In genomic region chr10:91908358-91909177, GRCh38 we compare ENCODE assay signal across 8 cellular contexts. TPM values are rescaled to one million over a fixed set of nuclear protein-coding genes. Genes with fewer than 3 reads are reported as not detected.
A peak's percentile ranks its signal among the peaks of the same experiment; 100 is the strongest.
DNase-seq lines count a peak whose midpoint lies in the region; ATAC-seq and TF ChIP-seq lines count a peak whose summit lies in the region.

No MANE protein-coding gene starts in this region.

- H3K27me3 ChIP-seq in colonic mucosa (no peaks in the 10 kb centered on the region), left lung (peaks cover 0 to 1% of the 10 kb centered on the region in 2 donors)

- TF ChIP-seq CTCF in colonic mucosa (IDR thresholded peaks at IDR 0.05) = peak; percentile 38
- TF ChIP-seq CTCF in left lung (IDR thresholded peaks at IDR 0.05) = peak; percentile 18 to 23

- H3K4me1 ChIP-seq in colonic mucosa (no peaks in the 10 kb centered on the region), left lung (peaks cover 5 to 23% of the 10 kb centered on the region in 2 donors)

- H3K36me3 ChIP-seq in colonic mucosa (no peaks in the 10 kb centered on the region), left lung (no peaks in the 10 kb centered on the region)

- H3K9me3 ChIP-seq in colonic mucosa (no peaks in the 10 kb centered on the region), left lung (no peaks in the 10 kb centered on the region)

- H3K9ac ChIP-seq in colonic mucosa (ENCODE audit: low read depth in 2 of 2, low read length in 2 of 2) = peak overlapping the region; percentile 41 to 70

- intact Hi-C loops in colonic mucosa (cut with DNase I) (loop anchor here (10.0 kb wide), 1 partner anchor 274 kb away; the partner anchor contains the start of gene PPP1R3C), left lung (cut with DNase I) (loop anchor here in 1 of 2 donors (10.0 kb wide), 1 partner anchor 64 kb away; no protein-coding TSS in a partner anchor)

- peak overlapping the region; percentile 94 for H3K4me3 ChIP-seq in colonic mucosa
- H3K4me3 ChIP-seq in left lung = peak overlapping the region; percentile 79 to 83

- DNase-seq in AML-193 (lab: John Stamatoyannopoulos, UW) (peak; percentile 79 to 82), NCI-H226 (peak; percentile 38), colonic mucosa (peak; percentile 77), left lung (peak; percentile 81 to 92)
- DNase-seq in activated CD4-positive, alpha-beta T cell treated with anti-CD3 and anti-CD28 coated beads for 24 hours (ENCODE audit: low read depth in 2 of 2) = peak; percentile 54 to 55
- DNase-seq in stimulated activated CD4-positive, alpha-beta T cell treated with anti-CD3 and anti-CD28 coated beads, Interleukin-2, amount 100 ng/mL, for 48 hours = peak; percentile 54 to 65

- ATAC-seq in GM18909 (IDR thresholded peaks at IDR 0.05; ENCODE audit: poor library complexity, unreplicated experiment) (peak; percentile 92), HG03139 (IDR thresholded peaks at IDR 0.05; ENCODE audit: unreplicated experiment) (peak; percentile 86), left lung (peak; percentile 96)

- peak overlapping the region; percentile 61 for H3K27ac ChIP-seq in colonic mucosa
- H3K27ac ChIP-seq in left lung = peak overlapping the region; percentile 71 to 82

RNA-seq across cellular contexts. Expression of gene FGFBP3, which starts 0.7 kb away (rescaled TPM):
- total RNA-seq in colonic mucosa (1 to 10 TPM; 1.1 to 2.8 TPM), left lung (1 to 10 TPM in 1 of 2 donors, under 1 TPM in 1; 0.76 to 1.5 TPM)

RNA-seq across cellular contexts. Expression of gene BTAF1, which starts 15.0 kb away (rescaled TPM):
- total RNA-seq in colonic mucosa (10 to 100 TPM; 20.7 to 25.0 TPM), left lung (10 to 100 TPM; 24.2 to 29.1 TPM)

Comparison
In these comparisons a context has a peak if more than half of its experiments do, and no peak if none do; other contexts are left out.
1. Peak in every context shown above with its lines: DNase-seq, ATAC-seq, H3K4me3 ChIP-seq and H3K27ac ChIP-seq.